In the genomic region with DNA sequence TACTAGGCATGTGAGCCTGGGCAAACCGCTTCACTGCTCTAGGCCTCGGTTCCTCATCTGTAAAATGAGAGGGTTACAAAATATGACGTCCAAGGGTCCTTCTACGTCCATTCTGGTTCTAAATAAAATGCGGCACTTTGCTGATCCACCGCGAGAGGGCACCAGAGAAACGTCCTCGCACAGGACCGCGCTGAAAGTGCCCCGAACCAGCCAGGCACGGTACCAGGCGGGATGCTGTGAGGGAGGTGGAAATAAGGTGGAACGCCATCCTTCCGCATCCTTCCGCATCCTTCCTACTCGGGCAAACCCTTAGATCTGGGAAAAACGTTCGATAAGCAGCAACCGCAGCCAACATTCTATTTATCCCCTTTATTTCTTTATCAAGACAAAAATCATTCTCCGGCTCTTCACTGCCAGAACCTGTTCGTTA, we compare ENCODE assay signal across 8 cellular contexts.
A peak's percentile ranks its signal among the peaks of the same experiment; 100 is the strongest.
DNase-seq lines count a peak whose midpoint lies in the region; ATAC-seq and TF ChIP-seq lines count a peak whose summit lies in the region.

No MANE protein-coding gene starts in this region.

- peak overlapping the region; percentile 48 for H2AK9ac ChIP-seq in IMR-90 (replicated peaks; ENCODE audit: low read depth, low read length, poor library complexity)

- no peaks in the 10 kb centered on the region for H3K27me3 ChIP-seq in IMR-90 (ENCODE audit: control insufficient read depth, insufficient read depth, low read length)
- no peaks in the 10 kb centered on the region for H3K27me3 ChIP-seq in neuronal stem cell (ENCODE audit: control insufficient read depth in 3 of 3, insufficient read depth in 3 of 3, low read depth in 1 of 3, low read length in 3 of 3)

- no peak overlapping the region for H4K91ac ChIP-seq in IMR-90 (ENCODE audit: insufficient read depth, low read depth, low read length)
- H4K91ac ChIP-seq in neuronal stem cell (ENCODE audit: low read depth, low read length, poor library complexity), result no peak overlapping the region

- H3K4ac ChIP-seq in IMR-90 (ENCODE audit: low read depth, low read length) (no peak overlapping the region), neuronal stem cell (ENCODE audit: low read length) (no peak overlapping the region)

- H2BK120ac ChIP-seq in IMR-90 (ENCODE audit: low read depth, low read length) (no peak overlapping the region), neuronal stem cell (ENCODE audit: low read depth, low read length) (no peak overlapping the region)

- no peak overlapping the region for H2BK12ac ChIP-seq in neuronal stem cell (ENCODE audit: low read length)

- H3K9ac ChIP-seq in IMR-90 (ENCODE audit: low read depth, low read length) (no peak overlapping the region), neuronal stem cell (ENCODE audit: low read depth, low read length, poor library complexity) (no peak overlapping the region)

- H3K4me3 ChIP-seq in IMR-90 (ENCODE audit: insufficient read depth, low read depth, low read length) (no peak overlapping the region), neuronal stem cell (ENCODE audit: low read length in 2 of 2) (no peak overlapping the region)

- no peak overlapping the region for H3K4me2 ChIP-seq in IMR-90 (ENCODE audit: low read depth, low read length)
- H3K4me2 ChIP-seq in neuronal stem cell (ENCODE audit: insufficient read depth, low read length, poor library complexity, severe bottlenecking), result no peak overlapping the region

- TF ChIP-seq CTCF in IMR-90 (conservative IDR thresholded peaks at IDR 0.05; ENCODE audit: low read depth, low read length), result peak; percentile 92

- H3K56ac ChIP-seq in IMR-90 (ENCODE audit: extremely low read depth, insufficient read depth, low read length), result no peak overlapping the region

- in situ Hi-C loops in IMR-90 (cut with MboI; ENCODE audit: low sequenced_read_pairs), result loop anchor here (5.0 to 25.0 kb wide), 3 partner anchors 84 to 2011 kb away; no protein-coding TSS in a partner anchor

- CTCF ChIA-PET in IMR-90 (lab: Yijun Ruan, JAX), result interaction anchor here (0.8 to 1.5 kb wide), 7 partner anchors 10 to 507 kb away, joined by 3 to 9 read pairs (median 4); no protein-coding TSS in a partner anchor

- POLR2A ChIA-PET in IMR-90 (lab: Charles Lee; ENCODE audit: unreplicated experiment), result no interaction called here

- TF ChIP-seq RAD21 in IMR-90 (IDR thresholded peaks at IDR 0.05; ENCODE audit: low read length), result peak; percentile 89

- H3K18ac ChIP-seq in IMR-90 (ENCODE audit: low read depth, low read length) (no peak overlapping the region), neuronal stem cell (ENCODE audit: low read length) (no peak overlapping the region)

- H2BK20ac ChIP-seq in IMR-90 (ENCODE audit: low read depth, low read length), result no peak overlapping the region

- peak; percentile 64 for ATAC-seq in GM18498 (IDR thresholded peaks at IDR 0.05; ENCODE audit: unreplicated experiment)
- ATAC-seq in IMR-90 (ENCODE audit: low read depth), result peak; percentile 91

- H2AK5ac ChIP-seq in IMR-90 (ENCODE audit: low read depth, low read length), result no peak overlapping the region
- H2AK5ac ChIP-seq in neuronal stem cell (ENCODE audit: low read depth, low read length), result no peak overlapping the region

- H4K8ac ChIP-seq in IMR-90 (ENCODE audit: low read depth in 2 of 2, low read length in 2 of 2), result no peak overlapping the region
- H4K8ac ChIP-seq in neuronal stem cell (ENCODE audit: low read depth, low read length), result no peak overlapping the region

- no peak overlapping the region for H3K27ac ChIP-seq in IMR-90 (ENCODE audit: insufficient read depth, low read length)
- no peak overlapping the region for H3K27ac ChIP-seq in neuronal stem cell (replicated peaks; ENCODE audit: low read length)
- H3K27ac ChIP-seq in substantia nigra (ENCODE audit: low read depth, low read length, poor library complexity, severe bottlenecking), result no peak overlapping the region

- H3K36me3 ChIP-seq in IMR-90 (ENCODE audit: control insufficient read depth, insufficient read depth, low read length) (no peaks in the 10 kb centered on the region), neuronal stem cell (replicated peaks in 1 of 2; ENCODE audit: control insufficient read depth in 2 of 2, insufficient read depth in 2 of 2, low read length in 2 of 2) (no peaks in the 10 kb centered on the region)

- H2AFZ ChIP-seq in IMR-90 (replicated peaks; ENCODE audit: low read length, poor library complexity) (peak overlapping the region; percentile 75), neuronal stem cell (ENCODE audit: low read length) (peak overlapping the region; percentile 86)

- no peaks in the 10 kb centered on the region for H3K79me1 ChIP-seq in IMR-90 (ENCODE audit: low read depth in 1 of 2, low read length in 2 of 2)
- H3K79me1 ChIP-seq in neuronal stem cell (ENCODE audit: low read depth, low read length), result no peaks in the 10 kb centered on the region

- no peaks in the 10 kb centered on the region for H4K20me1 ChIP-seq in IMR-90 (ENCODE audit: insufficient read depth, low read length)

- H3K23ac ChIP-seq in IMR-90 (ENCODE audit: low read depth, low read length) (no peak overlapping the region), neuronal stem cell (ENCODE audit: low read depth, low read length, poor library complexity) (no peak overlapping the region)

- H2BK15ac ChIP-seq in IMR-90 (ENCODE audit: low read depth, low read length) (no peak overlapping the region), neuronal stem cell (ENCODE audit: low read length) (no peak overlapping the region)

- H4K5ac ChIP-seq in IMR-90 (ENCODE audit: low read depth, low read length), result no peak overlapping the region

- no peaks in the 10 kb centered on the region for H3K9me1 ChIP-seq in IMR-90 (ENCODE audit: insufficient read depth, low read length)

- H2BK5ac ChIP-seq in IMR-90 (ENCODE audit: low read depth, low read length, poor library complexity, severe bottlenecking) (no peak overlapping the region), neuronal stem cell (ENCODE audit: low read length) (no peak overlapping the region)

- dilution Hi-C loops in IMR-90 (cut with HindIII; ENCODE audit: low sequenced_read_pairs, unreplicated experiment), result no loop called here

- no TSS peak for BruUV-seq in IMR-90 (replicated peaks; lab: Mats Ljungman, UMichigan)

- H3K4me1 ChIP-seq in IMR-90 (ENCODE audit: control insufficient read depth, insufficient read depth, low read length), result no peaks in the 10 kb centered on the region
- H3K4me1 ChIP-seq in neuronal stem cell (ENCODE audit: control insufficient read depth in 2 of 2, insufficient read depth in 1 of 2, low read depth in 1 of 2, low read length in 2 of 2), result no peaks in the 10 kb centered on the region

- H3K14ac ChIP-seq in IMR-90 (replicated peaks; ENCODE audit: low read depth, low read length) (no peak overlapping the region), neuronal stem cell (ENCODE audit: low read length) (no peak overlapping the region)

- H3K9me3 ChIP-seq in IMR-90 (ENCODE audit: control insufficient read depth, insufficient read depth, low read length) (no peaks in the 10 kb centered on the region), neuronal stem cell (replicated peaks in 1 of 2; ENCODE audit: control insufficient read depth in 2 of 2, insufficient read depth in 1 of 2, low read depth in 1 of 2, low read length in 2 of 2) (no peaks in the 10 kb centered on the region)

- intact Hi-C loops in IMR-90 (cut with micrococcal nuclease), result loop anchor here (1.0 kb wide), 3 partner anchors 82 to 506 kb away; no protein-coding TSS in a partner anchor

- no CpG with 5 or more reads among the region's 23 CpGs for WGBS in IMR-90 (ENCODE audit: extremely low coverage in 2 of 2, insufficient read length in 1 of 2), 2 experiments
- WGBS in neuronal stem cell (ENCODE audit: extremely low coverage in 2 of 2, insufficient read length in 2 of 2, insufficient replicate concordance in 1 of 2), 2 donors, result no CpG with 5 or more reads among the region's 23 CpGs

- 0 out of 2 replicates have a peak, but pooled peaks have one; percentile 40 for TF ChIP-seq POLR2A in IMR-90 (IDR thresholded peaks at IDR 0.05; ENCODE audit: low read depth, low read length)

- DNase-seq in 8988T (peak; percentile 47), IMR-90 (peak; percentile 48), OCI-M1 (lab: John Stamatoyannopoulos, UW) (peak; percentile 50), activated T-cell treated with anti-CD3 and anti-CD28 coated beads for 4 hours (peak; percentile 68), fibroblast of gingiva (ENCODE audit: low read depth) (peak; percentile 38), neuronal stem cell (ENCODE audit: low spot score) (peak; percentile 51), substantia nigra (lab: John Stamatoyannopoulos, UW) (peak in 38 of 49 donors; percentile 6 to 78 (median 50))

TF ChIP-seq in IMR-90, 13 proteins besides CTCF, POLR2A, EP300 and RAD21:
- TF ChIP-seq SMC3 (IDR thresholded peaks at IDR 0.05; ENCODE audit: low read depth, low read length) (peak; percentile 80), CHD1 (IDR thresholded peaks at IDR 0.05; ENCODE audit: low read depth, low read length) (no peak), MAZ (IDR thresholded peaks at IDR 0.05; ENCODE audit: borderline replicate concordance, low read depth, low read length) (no peak), BHLHE40 (IDR thresholded peaks at IDR 0.05; ENCODE audit: low read depth, low read length) (no peak), FOS (IDR thresholded peaks at IDR 0.05; ENCODE audit: low read depth, low read length) (no peak)
- TF ChIP-seq, protein P1, sequence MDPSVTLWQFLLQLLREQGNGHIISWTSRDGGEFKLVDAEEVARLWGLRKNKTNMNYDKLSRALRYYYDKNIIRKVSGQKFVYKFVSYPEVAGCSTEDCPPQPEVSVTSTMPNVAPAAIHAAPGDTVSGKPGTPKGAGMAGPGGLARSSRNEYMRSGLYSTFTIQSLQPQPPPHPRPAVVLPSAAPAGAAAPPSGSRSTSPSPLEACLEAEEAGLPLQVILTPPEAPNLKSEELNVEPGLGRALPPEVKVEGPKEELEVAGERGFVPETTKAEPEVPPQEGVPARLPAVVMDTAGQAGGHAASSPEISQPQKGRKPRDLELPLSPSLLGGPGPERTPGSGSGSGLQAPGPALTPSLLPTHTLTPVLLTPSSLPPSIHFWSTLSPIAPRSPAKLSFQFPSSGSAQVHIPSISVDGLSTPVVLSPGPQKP (IDR thresholded peaks at IDR 0.05; ENCODE audit: borderline replicate concordance, low read depth, low read length), result no peak
